Comparison of ENCODE assay signal across 2 cellular contexts in genomic region chr6:118743744-118744143, GRCh38.
TF ChIP-seq lines count a peak whose summit lies in the region.

No MANE protein-coding gene starts in this region.

TF ChIP-seq in IMR-90, 13 proteins besides CTCF, POLR2A, EP300 and RAD21:
- TF ChIP-seq CHD1 (IDR thresholded peaks at IDR 0.05; ENCODE audit: low read depth, low read length) (no peak), MXI1 (IDR thresholded peaks at IDR 0.05; ENCODE audit: borderline replicate concordance, low read depth, low read length) (peak; percentile 41; the same call in 1 of the 2 replicates)

TF ChIP-seq in K562, 482 proteins besides CTCF, POLR2A, EP300 and RAD21:
- TF ChIP-seq DLX4 (CRISPR knock-in tag; IDR thresholded peaks at IDR 0.05) (no peak), ZNF79 (CRISPR knock-in tag; IDR thresholded peaks at IDR 0.05; ENCODE audit: low read depth) (no peak), KHSRP (IDR thresholded peaks at IDR 0.05) (no peak), MAFK (IDR thresholded peaks at IDR 0.05; ENCODE audit: low read length) (no peak), USF2 (CRISPR knock-in tag; IDR thresholded peaks at IDR 0.05) (no peak), ZFP1 (CRISPR knock-in tag; IDR thresholded peaks at IDR 0.05) (no peak), MECOM (CRISPR knock-in tag; IDR thresholded peaks at IDR 0.05) (no peak), ATF2 (CRISPR knock-in tag; IDR thresholded peaks at IDR 0.05) (no peak), SMARCA5 (IDR thresholded peaks at IDR 0.05) (no peak), KLF10 (CRISPR knock-in tag; IDR thresholded peaks at IDR 0.05) (no peak), PCBP2 (IDR thresholded peaks at IDR 0.05; ENCODE audit: low read depth, low read length, poor library complexity, severe bottlenecking) (no peak), MAFF (IDR thresholded peaks at IDR 0.05; ENCODE audit: low read length) (no peak), NR2C1 (IDR thresholded peaks at IDR 0.05) (no peak), NR2C1 (tag; IDR thresholded peaks at IDR 0.05) (no peak), ZSCAN32 (CRISPR knock-in tag; IDR thresholded peaks at IDR 0.05) (no peak), RUNX1 (IDR thresholded peaks at IDR 0.05; ENCODE audit: low read depth) (no peak), TFE3 (CRISPR knock-in tag; IDR thresholded peaks at IDR 0.05) (no peak), ZNF699 (CRISPR knock-in tag; IDR thresholded peaks at IDR 0.05; ENCODE audit: insufficient replicate concordance) (no peak), FOXO4 (CRISPR knock-in tag; IDR thresholded peaks at IDR 0.05) (no peak), ZNF583 (CRISPR knock-in tag; IDR thresholded peaks at IDR 0.05) (no peak)
TF ChIP-seq in K562: peak in this region for 0.
